In the genomic region with DNA sequence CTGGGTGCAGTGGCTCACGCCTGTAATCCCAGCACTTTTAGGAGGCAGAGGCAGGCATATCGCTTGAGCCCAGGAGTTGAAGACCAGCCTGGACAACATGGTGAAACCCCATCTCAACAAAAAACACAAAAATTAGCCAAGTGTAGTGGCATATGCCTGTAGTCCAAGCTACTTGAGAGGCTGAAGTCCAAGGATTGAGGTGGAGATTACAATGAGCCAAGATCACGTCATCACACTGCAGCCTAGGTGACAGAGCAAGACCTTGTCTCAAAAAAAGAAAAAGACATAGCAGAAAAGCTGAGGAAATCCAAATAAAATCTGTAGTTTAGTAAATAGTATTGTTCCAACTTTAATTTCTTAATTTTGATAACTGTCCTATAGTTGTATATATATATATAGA, we compare ENCODE assay signal across 23 cellular contexts.
"Had no signal": no experiment of that assay in that cellular context is flagged by ENCODE, and none has a peak within 500 bp of the region (broad histone marks: within the 10 kb centered on the region; RNA-seq: fewer than 3 reads in every experiment).

No MANE protein-coding gene starts in this region.

- H3K9ac ChIP-seq: SK-N-SH had no signal

- H3K9me3 ChIP-seq: SK-N-SH had no signal

- H3K27ac ChIP-seq: HL-60, RWPE1 had no signal

- H3K4me2 ChIP-seq: SK-N-SH had no signal

- H3K27me3 Mint-ChIP-seq: T-cell had no signal

- FAIRE-seq: HTR-8/SVneo had no signal

- ATAC-seq: Panc1, PC-3, T-cell had no signal

- DNase-seq: Kasumi-1, KG1, NCI-H1092 treated with DMSO at 0.1 percent for 48 hours, NCI-H1436, NCI-H187, NCI-H2029, NCI-H2081 treated with DMSO at 0.1 percent for 48 hours, NCI-H2171, NCI-H226, NCI-H446, NCI-H510A, NCI-H524 treated with DMSO at 0.1 percent for 48 hours, NCI-H69, NCI-H774, PC-3, SHP77, SK-N-SH, SW 1271, T-cell had no signal

- H3K27ac Mint-ChIP-seq: T-cell had no signal

- H3K4me3 Mint-ChIP-seq: T-cell had no signal

- H3K9me3 Mint-ChIP-seq: T-cell had no signal
